Comparison of ENCODE assay signal across 32 cellular contexts in genomic region chrX:23826216-23826615, GRCh38.
"Had no signal": no experiment of that assay in that cellular context is flagged by ENCODE, and none has a peak within 500 bp of the region (broad histone marks: within the 10 kb centered on the region; RNA-seq: fewer than 3 reads in every experiment).

No MANE protein-coding gene starts in this region.

- H3K4me1 Mint-ChIP-seq: activated B cell treated with CpG ODN at 0.5 μM for 24 hours; activated CD4-positive, alpha-beta memory T cell treated with anti-CD3 and anti-CD28 coated beads, Interleukin-2, amount 10 ng/mL, durations not matched to agents 7 days and 5 days; activated naive CD4-positive, alpha-beta T cell treated with anti-CD3 and anti-CD28 coated beads, Interleukin-2, amount 10 ng/mL, durations not matched to agents 7 days and 5 days; activated naive CD8-positive, alpha-beta T cell treated with anti-CD3 and anti-CD28 coated beads, Interleukin-2, amount 50 U/mL, for 24 hours had no signal

- H3K4me2 ChIP-seq: KMS-11 had no signal

- H3K27me3 ChIP-seq: cardiac muscle cell, Peyer's patch had no signal

- H3K4me1 ChIP-seq: Peyer's patch had no signal

- H3K9ac ChIP-seq: KMS-11 had no signal

- H3K27ac Mint-ChIP-seq: activated B cell treated with CpG ODN at 0.5 μM for 24 hours; activated CD4-positive, alpha-beta memory T cell treated with anti-CD3 and anti-CD28 coated beads, Interleukin-2, amount 10 ng/mL, durations not matched to agents 7 days and 5 days; activated CD8-positive, alpha-beta memory T cell treated with anti-CD3 and anti-CD28 coated beads, Interleukin-2, amount 10 ng/mL, durations not matched to agents 7 days and 5 days; activated naive CD4-positive, alpha-beta T cell treated with anti-CD3 and anti-CD28 coated beads, Interleukin-2, amount 10 ng/mL, durations not matched to agents 7 days and 5 days; activated naive CD8-positive, alpha-beta T cell; activated naive CD8-positive, alpha-beta T cell treated with anti-CD3 and anti-CD28 coated beads, Interleukin-2, amount 50 U/mL, for 24 hours; brain had no signal

- H3K36me3 Mint-ChIP-seq: activated CD8-positive, alpha-beta memory T cell treated with anti-CD3 and anti-CD28 coated beads, Interleukin-2, amount 10 ng/mL, durations not matched to agents 7 days and 5 days; activated naive CD4-positive, alpha-beta T cell treated with anti-CD3 and anti-CD28 coated beads, Interleukin-2, amount 10 ng/mL, durations not matched to agents 7 days and 5 days; activated naive CD8-positive, alpha-beta T cell; brain had no signal

- ATAC-seq: activated CD8-positive, alpha-beta memory T cell treated with anti-CD3 and anti-CD28 coated beads, Interleukin-2, amount 10 ng/mL, durations not matched to agents 7 days and 5 days; activated naive CD8-positive, alpha-beta T cell treated with anti-CD3 and anti-CD28 coated beads, Interleukin-2, amount 50 U/mL, for 24 hours; PC-3; Right ventricle myocardium inferior had no signal

- H3K9me3 ChIP-seq: Peyer's patch had no signal

- H3K9me3 Mint-ChIP-seq: activated B cell treated with CpG ODN at 0.5 μM for 24 hours; activated CD4-positive, alpha-beta memory T cell treated with anti-CD3 and anti-CD28 coated beads, Interleukin-2, amount 10 ng/mL, durations not matched to agents 7 days and 5 days; activated naive CD4-positive, alpha-beta T cell treated with anti-CD3 and anti-CD28 coated beads, Interleukin-2, amount 10 ng/mL, durations not matched to agents 7 days and 5 days; activated naive CD8-positive, alpha-beta T cell treated with anti-CD3 and anti-CD28 coated beads, Interleukin-2, amount 50 U/mL, for 24 hours had no signal

- H3K4me3 ChIP-seq: cardiac muscle cell, Peyer's patch had no signal

- H3K4me3 Mint-ChIP-seq: activated B cell treated with CpG ODN at 0.5 μM for 24 hours; activated CD4-positive, alpha-beta memory T cell treated with anti-CD3 and anti-CD28 coated beads, Interleukin-2, amount 10 ng/mL, durations not matched to agents 7 days and 5 days; activated CD8-positive, alpha-beta memory T cell treated with anti-CD3 and anti-CD28 coated beads, Interleukin-2, amount 10 ng/mL, durations not matched to agents 7 days and 5 days; activated naive CD4-positive, alpha-beta T cell treated with anti-CD3 and anti-CD28 coated beads, Interleukin-2, amount 10 ng/mL, durations not matched to agents 7 days and 5 days; activated naive CD8-positive, alpha-beta T cell; activated naive CD8-positive, alpha-beta T cell treated with anti-CD3 and anti-CD28 coated beads, Interleukin-2, amount 50 U/mL, for 24 hours; brain had no signal

- DNase-seq: activated B cell treated with CpG ODN at 0.5 μM for 24 hours; activated CD4-positive, alpha-beta memory T cell treated with anti-CD3 and anti-CD28 coated beads, Interleukin-2, amount 10 ng/mL, durations not matched to agents 7 days and 5 days; activated CD4-positive, alpha-beta T cell treated with anti-CD3 and anti-CD28 coated beads for 48 hours; activated CD4-positive, CD25-positive, alpha-beta regulatory T cell treated with anti-CD3 and anti-CD28 coated beads, Interleukin-2, amount 50 U/mL, for 72 hours; activated CD8-positive, alpha-beta memory T cell treated with anti-CD3 and anti-CD28 coated beads for 24 hours; activated CD8-positive, alpha-beta memory T cell treated with anti-CD3 and anti-CD28 coated beads, Interleukin-2, amount 10 ng/mL, durations not matched to agents 7 days and 5 days; activated CD8-positive, alpha-beta memory T cell treated with anti-CD3 and anti-CD28 coated beads, Interleukin-2, amount 50 U/mL, for 48 hours; activated effector memory CD4-positive, alpha-beta T cell treated with Interleukin-2 at 50 U/mL for 16 hours; activated naive CD4-positive, alpha-beta T cell treated with anti-CD3 and anti-CD28 coated beads, Interleukin-2, amount 10 ng/mL, durations not matched to agents 7 days and 5 days; activated naive CD8-positive, alpha-beta T cell treated with anti-CD3 and anti-CD28 coated beads, Interleukin-2, amount 50 U/mL, for 24 hours; activated T-cell treated with anti-CD3 and anti-CD28 coated beads, Interleukin-2, amount 50 U/mL, for 48 hours; anterior cingulate cortex; MM.1S; NCI-H1105 treated with DMSO at 0.1 percent for 48 hours; NCI-H1436; NCI-H1694; NCI-H1930; NCI-H2081 treated with DMSO at 0.1 percent for 48 hours; NCI-H345; PC-3; Peyer's patch; SIG-M5; SW 1271; T-helper 1 cell; T-helper 9 cell had no signal

- H3K27me3 Mint-ChIP-seq: activated B cell treated with CpG ODN at 0.5 μM for 24 hours; activated CD4-positive, alpha-beta memory T cell treated with anti-CD3 and anti-CD28 coated beads, Interleukin-2, amount 10 ng/mL, durations not matched to agents 7 days and 5 days; activated naive CD4-positive, alpha-beta T cell treated with anti-CD3 and anti-CD28 coated beads, Interleukin-2, amount 10 ng/mL, durations not matched to agents 7 days and 5 days; activated naive CD8-positive, alpha-beta T cell; activated naive CD8-positive, alpha-beta T cell treated with anti-CD3 and anti-CD28 coated beads, Interleukin-2, amount 50 U/mL, for 24 hours had no signal

- H3K36me3 ChIP-seq: cardiac muscle cell, Peyer's patch had no signal

- H3K27ac ChIP-seq: cardiac muscle cell, KMS-11, Peyer's patch, RWPE1, VCaP had no signal
